ENCODE assay signal across 22 cellular contexts in genomic region chr2:37971971-37972370, GRCh38.
"Had no signal": no experiment of that assay in that cellular context is flagged by ENCODE, and none has a peak within 500 bp of the region (broad histone marks: within the 10 kb centered on the region; RNA-seq: fewer than 3 reads in every experiment).

No MANE protein-coding gene starts in this region.

- FAIRE-seq: urothelium cell line had no signal

- H3K4me1 ChIP-seq: left lung, lower lobe of right lung, parathyroid adenoma, right atrium auricular region, spleen, suprapubic skin, tibial artery, upper lobe of right lung had no signal

- DNase-seq: hippocampal formation; left colon; left lung; lower lobe of right lung; mammary epithelial cell; mesenchymal stem cell; naive thymus-derived CD8-positive, alpha-beta T cell; nucleus accumbens; spleen; stimulated activated CD4-positive, alpha-beta T cell treated with anti-CD3 and anti-CD28 coated beads, Interleukin-4, amount 100 ng/mL, for 24 hours; stimulated activated naive CD4-positive, alpha-beta T cell; tibial artery; trophoblast cell; upper lobe of right lung had no signal

- ATAC-seq: left colon; left lung; lower lobe of right lung; naive thymus-derived CD8-positive, alpha-beta T cell; sciatic nerve; stimulated activated effector memory CD8-positive, alpha-beta T cell treated with anti-CD3 and anti-CD28 coated beads, Interleukin-12 subunit alpha, Interleukin-12 subunit beta, amount 100 ng/mL, for 72 hours; upper lobe of right lung had no signal

- H3K27ac ChIP-seq: left lung, lower lobe of right lung, parathyroid adenoma, right atrium auricular region, skin epidermis, spleen, suprapubic skin, thoracic aorta, tibial artery, upper lobe of right lung had no signal

- H3K27me3 ChIP-seq: left lung, right atrium auricular region, spleen, suprapubic skin, tibial artery, upper lobe of right lung had no signal

- H3K36me3 ChIP-seq: left lung, lower lobe of right lung, right atrium auricular region, suprapubic skin, thoracic aorta, tibial artery, upper lobe of right lung had no signal

- H3K9me3 ChIP-seq: left lung, lower lobe of right lung, right atrium auricular region, suprapubic skin, thoracic aorta, tibial artery, upper lobe of right lung had no signal

- H3K4me3 ChIP-seq: left lung, lower lobe of right lung, right atrium auricular region, skin epidermis, spleen, suprapubic skin, thoracic aorta, tibial artery, upper lobe of right lung had no signal
